In the genomic region with DNA sequence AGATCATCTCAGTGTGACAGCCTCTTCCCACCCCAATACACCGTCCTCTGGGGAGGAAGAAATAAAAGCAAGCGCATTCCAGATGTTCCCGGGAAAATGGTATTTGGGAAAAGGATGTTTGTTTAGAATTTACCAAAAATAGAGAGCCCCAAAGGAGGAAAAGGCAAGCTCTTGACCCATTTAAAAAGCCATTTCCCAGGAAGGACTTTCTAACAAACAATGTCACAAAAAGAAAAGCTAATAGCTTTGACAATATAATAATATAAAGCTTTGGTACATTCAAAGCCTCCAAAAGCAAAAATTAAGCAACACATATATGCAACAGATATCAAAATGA, we compare ENCODE assay signal across 21 cellular contexts.
DNase-seq lines count a peak whose midpoint lies in the region; ATAC-seq, FAIRE-seq and TF ChIP-seq lines count a peak whose summit lies in the region.
"Had no signal": no experiment of that assay in that cellular context is flagged by ENCODE, and none has a peak within 500 bp of the region (broad histone marks: within the 10 kb centered on the region; RNA-seq: fewer than 3 reads in every experiment).

No MANE protein-coding gene starts in this region.

- no peaks in the 10 kb centered on the region for H3K9me3 Mint-ChIP-seq in nephron progenitor cell
- H3K9me3 Mint-ChIP-seq in activated CD8-positive, alpha-beta memory T cell treated with anti-CD3 and anti-CD28 coated beads, Interleukin-2, amount 10 ng/mL, durations not matched to agents 7 days and 5 days (ENCODE audit: low read depth), result no peaks in the 10 kb centered on the region
- H3K9me3 Mint-ChIP-seq: CD8-positive, alpha-beta memory T cell had no signal

- ATAC-seq in Right ventricle myocardium superior (ENCODE audit: poor library complexity) (peak; percentile 15), RWPE2 (ENCODE audit: low read depth) (no peak)
- no peak for ATAC-seq in activated CD8-positive, alpha-beta memory T cell treated with anti-CD3 and anti-CD28 coated beads, Interleukin-2, amount 10 ng/mL, durations not matched to agents 7 days and 5 days
- ATAC-seq: K562 had no signal

- CTCF ChIA-PET in activated CD8-positive, alpha-beta memory T cell treated with anti-CD3 and anti-CD28 coated beads, Interleukin-2, amount 10 ng/mL, durations not matched to agents 7 days and 5 days (lab: Charles Lee), result interaction anchor here (0.7 to 1.6 kb wide), 3 partner anchors 10 to 142 kb away, joined by 3 to 4 read pairs (median 3); no protein-coding TSS in a partner anchor

- peak overlapping the region; percentile 40 for H3K27ac Mint-ChIP-seq in nephron progenitor cell
- H3K27ac Mint-ChIP-seq in activated CD8-positive, alpha-beta memory T cell treated with anti-CD3 and anti-CD28 coated beads, Interleukin-2, amount 10 ng/mL, durations not matched to agents 7 days and 5 days, result no peak overlapping the region
- H3K27ac Mint-ChIP-seq: CD8-positive, alpha-beta memory T cell had no signal

- no peak overlapping the region for H3K4me3 ChIP-seq in right atrium auricular region
- no peak overlapping the region for H3K4me3 ChIP-seq in RWPE2 (ENCODE audit: severe bottlenecking)
- H3K4me3 ChIP-seq in tibial artery, result no peak overlapping the region
- H3K4me3 ChIP-seq: BLaER1, K562 had no signal

- no peaks in the 10 kb centered on the region for H3K36me3 ChIP-seq in right atrium auricular region
- H3K36me3 ChIP-seq in RWPE2 (ENCODE audit: low read depth), result no peaks in the 10 kb centered on the region
- H3K36me3 ChIP-seq in tibial artery, result no peaks in the 10 kb centered on the region
- H3K36me3 ChIP-seq: BLaER1 had no signal

- H3K4me1 ChIP-seq in right atrium auricular region, result peaks cover 3 to 74% of the 10 kb centered on the region in 2 donors
- H3K4me1 ChIP-seq in RWPE2 (ENCODE audit: insufficient read depth, poor library complexity, severe bottlenecking), result peaks cover 17% of the 10 kb centered on the region
- peaks cover 0 to 37% (median 33%) of the 10 kb centered on the region in 4 donors for H3K4me1 ChIP-seq in tibial artery

- no peaks in the 10 kb centered on the region for H3K36me3 Mint-ChIP-seq in nephron progenitor cell (ENCODE audit: low read depth)
- no peaks in the 10 kb centered on the region for H3K36me3 Mint-ChIP-seq in activated CD8-positive, alpha-beta memory T cell treated with anti-CD3 and anti-CD28 coated beads, Interleukin-2, amount 10 ng/mL, durations not matched to agents 7 days and 5 days
- H3K36me3 Mint-ChIP-seq: CD8-positive, alpha-beta memory T cell had no signal

- H3K27me3 Mint-ChIP-seq in nephron progenitor cell (ENCODE audit: low read depth, poor library complexity), result peaks cover 10% of the 10 kb centered on the region
- peaks cover 10% of the 10 kb centered on the region for H3K27me3 Mint-ChIP-seq in activated CD8-positive, alpha-beta memory T cell treated with anti-CD3 and anti-CD28 coated beads, Interleukin-2, amount 10 ng/mL, durations not matched to agents 7 days and 5 days

- H3K27ac ChIP-seq in right atrium auricular region (peak overlapping the region in 1 of 2 donors; percentile 17), RWPE2 (ENCODE audit: poor library complexity, severe bottlenecking) (peak overlapping the region; percentile 94), tibial artery (peak overlapping the region; percentile 63)
- H3K27ac ChIP-seq: BLaER1, HL-60 had no signal

- TF ChIP-seq CTCF in right atrium auricular region (IDR thresholded peaks at IDR 0.05), result no peak
- no peak for TF ChIP-seq CTCF in RWPE2 (IDR thresholded peaks at IDR 0.05; ENCODE audit: poor library complexity, severe bottlenecking)
- no peak for TF ChIP-seq CTCF in nephron progenitor cell (IDR thresholded peaks at IDR 0.05)
- TF ChIP-seq CTCF in tibial artery (IDR thresholded peaks at IDR 0.05), result no peak

- no peak overlapping the region for H3K4me3 Mint-ChIP-seq in nephron progenitor cell
- H3K4me3 Mint-ChIP-seq in activated CD8-positive, alpha-beta memory T cell treated with anti-CD3 and anti-CD28 coated beads, Interleukin-2, amount 10 ng/mL, durations not matched to agents 7 days and 5 days, result no peak overlapping the region
- H3K4me3 Mint-ChIP-seq: CD8-positive, alpha-beta memory T cell had no signal

- H3K27me3 ChIP-seq in right atrium auricular region (no peaks in the 10 kb centered on the region), RWPE2 (ENCODE audit: insufficient read depth, poor library complexity, severe bottlenecking) (no peaks in the 10 kb centered on the region), tibial artery (no peaks in the 10 kb centered on the region)
- H3K27me3 ChIP-seq: BLaER1 had no signal

- intact Hi-C loops in Right ventricle myocardium superior (cut with DNase I) (loop anchor here (10.0 kb wide), 1 partner anchor 48 kb away; no protein-coding TSS in a partner anchor), tibial artery (cut with DNase I; ENCODE audit: low total_unique reads) (no loop called here)

- H3K9me3 ChIP-seq in right atrium auricular region (peaks cover 0 to 6% of the 10 kb centered on the region in 2 donors), RWPE2 (ENCODE audit: severe bottlenecking) (peaks cover 5% of the 10 kb centered on the region), tibial artery (no peaks in the 10 kb centered on the region)

- peak; percentile 2 for DNase-seq in Right ventricle myocardium superior
- no peak for DNase-seq in right atrium auricular region (ENCODE audit: low spot score)
- DNase-seq in RWPE2 (ENCODE audit: low spot score), result no peak
- DNase-seq in nephron progenitor cell, result no peak
- DNase-seq in tibial artery, result no peak
- DNase-seq in activated CD8-positive, alpha-beta memory T cell treated with anti-CD3 and anti-CD28 coated beads, Interleukin-2, amount 10 ng/mL, durations not matched to agents 7 days and 5 days, result no peak
- DNase-seq in RCC 7860 (ENCODE audit: low spot score), result no peak
- no peak for DNase-seq in DMS79 (lab: John Stamatoyannopoulos, UW)
- DNase-seq: CD8-positive, alpha-beta memory T cell; DMS79 treated with DMSO at 0.1 percent for 48 hours; HCEC 1CT; NCI-H1436 treated with DMSO at 0.1 percent for 48 hours; NCI-H2029 treated with DMSO at 0.1 percent for 48 hours; NCI-H2171 treated with DMSO at 0.1 percent for 48 hours; NCI-H446 treated with DMSO at 0.1 percent for 48 hours; NCI-H748 treated with DMSO at 0.1 percent for 48 hours; OCI-M1 had no signal

- peaks cover 56% of the 10 kb centered on the region for H3K4me1 Mint-ChIP-seq in nephron progenitor cell
- H3K4me1 Mint-ChIP-seq in activated CD8-positive, alpha-beta memory T cell treated with anti-CD3 and anti-CD28 coated beads, Interleukin-2, amount 10 ng/mL, durations not matched to agents 7 days and 5 days, result peaks cover 16% of the 10 kb centered on the region

- no peak for FAIRE-seq in RCC 7860 (lab: Jason Lieb, UNC)
- FAIRE-seq: D721Med, K562 had no signal
